8 cellular contexts compared by ENCODE assay signal in the genomic region with DNA sequence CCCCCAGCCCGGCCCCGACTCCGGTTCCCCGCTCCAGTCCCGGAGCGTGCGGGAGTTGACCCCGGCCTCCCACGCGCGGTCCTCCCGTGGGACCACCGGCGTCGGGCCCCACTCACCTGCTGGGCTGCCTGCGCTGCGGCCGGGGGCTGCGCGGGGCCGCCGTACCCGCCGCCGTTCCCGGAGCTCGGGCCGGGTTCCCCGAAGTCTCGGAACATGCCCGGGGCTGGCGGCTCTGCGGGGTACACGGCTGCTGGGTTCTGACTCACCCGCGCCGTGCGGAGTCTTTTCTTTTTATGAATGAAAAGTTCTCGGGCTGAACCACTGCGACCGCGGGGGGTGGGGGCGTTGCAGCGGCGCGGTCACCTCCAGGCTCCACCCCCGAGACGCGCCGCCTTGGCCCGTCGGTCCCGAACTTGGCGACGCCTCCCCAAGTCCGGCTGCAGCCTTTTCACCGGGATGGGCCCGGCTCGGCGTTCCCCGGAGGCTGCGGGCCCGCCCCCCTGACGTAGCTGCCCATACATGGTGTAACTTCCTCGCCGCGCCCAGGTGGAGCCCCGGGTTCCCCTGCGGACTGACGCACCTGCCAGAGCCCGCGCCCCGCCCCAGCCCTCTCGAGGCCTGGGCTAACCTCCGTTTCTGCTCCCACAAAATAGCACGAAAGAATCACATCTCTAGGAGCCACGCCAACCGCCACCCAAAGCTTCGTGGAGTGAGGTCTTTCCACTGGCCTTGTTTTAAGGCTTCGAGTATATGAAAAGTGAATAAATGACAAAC. TPM values are rescaled to one million over a fixed set of nuclear protein-coding genes. Genes with fewer than 3 reads are reported as not detected.
DNase-seq lines count a peak whose midpoint lies in the region; ATAC-seq, FAIRE-seq and TF ChIP-seq lines count a peak whose summit lies in the region.

A gene (minus strand): TSS at position 264 of the 774 bp plus-strand sequence. CDS start 49 bp downstream, at position 215.

- ATAC-seq in GM18511 (IDR thresholded peaks at IDR 0.05; ENCODE audit: unreplicated experiment): peak; percentile 84
- peak; percentile 74 for ATAC-seq in HG02981 (IDR thresholded peaks at IDR 0.05; ENCODE audit: unreplicated experiment)
- peak; percentile 89 for ATAC-seq in lung (ENCODE audit: insufficient read depth, low FRiP score)

- no peaks in the 10 kb centered on the region for H3K27me3 ChIP-seq in lung (ENCODE audit: control insufficient read depth, insufficient read depth)

- peaks cover 55% of the 10 kb centered on the region for H3K4me1 Mint-ChIP-seq in activated CD4-positive, alpha-beta memory T cell treated with anti-CD3 and anti-CD28 coated beads, Interleukin-2, amount 10 ng/mL, durations not matched to agents 7 days and 5 days

- H3K4me3 Mint-ChIP-seq in activated CD4-positive, alpha-beta memory T cell treated with anti-CD3 and anti-CD28 coated beads, Interleukin-2, amount 10 ng/mL, durations not matched to agents 7 days and 5 days: peak within 1 kb of the TSS; percentile 69

- peak; percentile 55 for FAIRE-seq in A204.1 (lab: Jason Lieb, UNC)

- CTCF ChIA-PET in activated CD4-positive, alpha-beta memory T cell treated with anti-CD3 and anti-CD28 coated beads, Interleukin-2, amount 10 ng/mL, durations not matched to agents 7 days and 5 days (lab: Charles Lee): interaction anchor here (0.6 to 4.0 kb wide), 6 partner anchors 8 to 189 kb away, joined by 3 to 56 read pairs (median 8); a partner anchor contains a TSS

- TF ChIP-seq CTCF in lung (IDR thresholded peaks at IDR 0.05; ENCODE audit: control extremely low read depth, extremely low read depth): no peak

- H3K36me3 ChIP-seq in lung (ENCODE audit: control insufficient read depth in 2 of 2, insufficient read depth in 2 of 2, low read length in 2 of 2): no peaks in the 10 kb centered on the region

- H3K9me3 Mint-ChIP-seq in activated CD4-positive, alpha-beta memory T cell treated with anti-CD3 and anti-CD28 coated beads, Interleukin-2, amount 10 ng/mL, durations not matched to agents 7 days and 5 days: no peaks in the 10 kb centered on the region

- peaks cover 0 to 4% of the 10 kb centered on the region in 2 donors for H3K4me1 ChIP-seq in lung (ENCODE audit: control insufficient read depth in 2 of 2, insufficient read depth in 2 of 2, low read length in 2 of 2)

- H3K27ac ChIP-seq in lung (ENCODE audit: low read depth in 1 of 2, low read length in 1 of 2): peak within 1 kb of the TSS; percentile 86 to 93

- peak within 1 kb of the TSS; percentile 73 for H3K27ac Mint-ChIP-seq in activated CD4-positive, alpha-beta memory T cell treated with anti-CD3 and anti-CD28 coated beads, Interleukin-2, amount 10 ng/mL, durations not matched to agents 7 days and 5 days

- no peaks in the 10 kb centered on the region for H3K9me3 ChIP-seq in lung (ENCODE audit: control insufficient read depth in 2 of 2, insufficient read depth in 1 of 2, low read length in 1 of 2)

- DNase-seq in NCI-H345 (lab: John Stamatoyannopoulos, UW): peak; percentile 82
- peak; percentile 93 for DNase-seq in activated CD4-positive, alpha-beta memory T cell treated with anti-CD3 and anti-CD28 coated beads, Interleukin-2, amount 10 ng/mL, durations not matched to agents 7 days and 5 days
- peak; percentile 79 for DNase-seq in ecto neural progenitor cell (ENCODE audit: low spot score)
- peak; percentile 91 for DNase-seq in lung (ENCODE audit: low spot score)
- DNase-seq in stimulated activated CD4-positive, alpha-beta T cell treated with anti-CD3 and anti-CD28 coated beads, TNF-alpha, amount 100 ng/mL, for 1 hour (ENCODE audit: low read depth in 3 of 3, low spot score in 1 of 3): peak; percentile 80 to 84 (median 82)

- POLR2A ChIA-PET in activated CD4-positive, alpha-beta memory T cell treated with anti-CD3 and anti-CD28 coated beads, Interleukin-2, amount 10 ng/mL, durations not matched to agents 7 days and 5 days (lab: Charles Lee): interaction anchor here (0.8 to 8.8 kb wide), 15 partner anchors 9 to 111 kb away, joined by 3 to 185 read pairs (median 4); a partner anchor contains a TSS

- H3K27me3 Mint-ChIP-seq in activated CD4-positive, alpha-beta memory T cell treated with anti-CD3 and anti-CD28 coated beads, Interleukin-2, amount 10 ng/mL, durations not matched to agents 7 days and 5 days: peaks cover 4% of the 10 kb centered on the region

- 2 to 3% methylated on average over 61 to 80 of the region's 80 CpGs for WGBS in lung, 2 donors

- H3K36me3 Mint-ChIP-seq in activated CD4-positive, alpha-beta memory T cell treated with anti-CD3 and anti-CD28 coated beads, Interleukin-2, amount 10 ng/mL, durations not matched to agents 7 days and 5 days (ENCODE audit: low read depth): peaks cover 11% of the 10 kb centered on the region

- peak within 1 kb of the TSS; percentile 59 for H3K4me3 ChIP-seq in lung

RNA-seq across cellular contexts. Expression of the gene that starts here (rescaled TPM):
- total RNA-seq in activated CD4-positive, alpha-beta memory T cell treated with anti-CD3 and anti-CD28 coated beads, Interleukin-2, amount 10 ng/mL, durations not matched to agents 7 days and 5 days: 1 to 10 TPM; 4.5 to 5.0 TPM
- total RNA-seq in lung: 10 to 100 TPM in 1 of 2 donors, under 1 TPM in 1; 0.43 to 11.4 TPM
- polyA plus RNA-seq in lung: 10 to 100 TPM; 19.2 to 19.9 TPM

Comparison
In these comparisons a context has a peak if more than half of its experiments do, and no peak if none do; other contexts are left out.
1. Peak in every context shown above with its lines: DNase-seq, ATAC-seq, H3K4me3 ChIP-seq and H3K27ac ChIP-seq.